8 cellular contexts compared by ENCODE assay signal in the genomic region with DNA sequence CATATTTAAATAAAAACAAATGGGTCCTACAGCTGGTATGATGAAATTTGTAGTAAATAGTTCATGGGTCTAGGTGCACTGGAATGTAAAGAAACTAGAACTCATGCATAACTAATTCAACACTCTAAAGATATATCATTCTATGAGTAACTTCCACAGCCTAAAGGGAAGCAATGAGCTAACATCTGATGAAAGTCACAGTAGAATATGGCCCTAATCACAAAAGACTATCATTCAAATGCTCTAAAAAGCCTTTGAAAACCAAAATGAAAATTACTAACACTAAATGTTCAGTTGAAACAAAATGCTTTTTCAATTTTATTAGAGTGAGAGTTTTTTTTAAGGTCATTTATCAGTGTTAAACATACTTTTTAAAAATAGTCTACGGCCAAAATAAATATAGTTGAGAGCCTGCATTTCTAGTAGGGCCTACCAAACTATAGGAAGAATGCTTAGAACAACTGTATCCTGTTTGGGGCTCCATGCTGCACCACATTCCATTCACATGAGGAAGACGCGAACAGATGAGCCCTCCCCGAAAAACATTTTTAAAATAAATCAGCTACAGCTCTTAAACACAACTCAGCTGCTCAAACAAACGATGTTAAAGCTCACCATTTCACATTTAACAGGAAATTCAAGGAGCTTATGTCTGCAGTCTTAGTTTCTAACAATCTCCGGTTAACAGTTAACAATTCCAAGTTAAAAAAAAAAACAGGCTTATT.
DNase-seq lines count a peak whose midpoint lies in the region; ATAC-seq and TF ChIP-seq lines count a peak whose summit lies in the region.

No MANE protein-coding gene starts in this region.

- intact Hi-C loops in Panc1 (cut with micrococcal nuclease; ENCODE audit: unreplicated experiment) = loop anchor here (2.0 to 10.0 kb wide), 3 partner anchors 50 to 361 kb away; a partner anchor contains a TSS

- TF ChIP-seq CTCF in Panc1 (IDR thresholded peaks at IDR 0.05) = no peak
- TF ChIP-seq CTCF in choroid plexus epithelial cell (conservative IDR thresholded peaks at IDR 0.05; ENCODE audit: low read depth, low read length) = no peak

- ATAC-seq in Panc1 (peak; percentile 64), left lobe of liver (peak; percentile 49), HG02798 (IDR thresholded peaks at IDR 0.05; ENCODE audit: poor library complexity, unreplicated experiment) (no peak)

- H3K36me3 ChIP-seq in CD8-positive, alpha-beta memory T cell (ENCODE audit: insufficient read depth, low read length) = no peaks in the 10 kb centered on the region
- H3K36me3 ChIP-seq in Panc1 (ENCODE audit: control insufficient read depth, insufficient read depth, low read length) = no peaks in the 10 kb centered on the region

- H3K36me3 Mint-ChIP-seq in CD8-positive, alpha-beta memory T cell = peaks cover 0 to 32% (median 8%) of the 10 kb centered on the region in 3 donors

- in situ Hi-C loops in Panc1 (cut with HindIII; ENCODE audit: low pct_unique_long_range_greater_than_20kb, low sequenced_read_pairs) = no loop called here

- peak overlapping the region; percentile 93 to 99 (median 98) for H3K4me3 Mint-ChIP-seq in CD8-positive, alpha-beta memory T cell

- H3K4me3 ChIP-seq in CD8-positive, alpha-beta memory T cell (ENCODE audit: low read length) = peak overlapping the region; percentile 83
- peak overlapping the region; percentile 77 to 91 for H3K4me3 ChIP-seq in Panc1 (ENCODE audit: low read depth in 2 of 2, low read length in 2 of 2)
- H3K4me3 ChIP-seq in choroid plexus epithelial cell (ENCODE audit: low read depth, low read length) = peak overlapping the region; percentile 80

- no peaks in the 10 kb centered on the region for H3K27me3 Mint-ChIP-seq in CD8-positive, alpha-beta memory T cell

- CTCF ChIA-PET in CD8-positive, alpha-beta memory T cell (lab: Charles Lee) = interaction anchor here (0.7 to 4.9 kb wide), 5 partner anchors 9 to 883 kb away, joined by 3 to 22 read pairs (median 3); no protein-coding TSS in a partner anchor
- CTCF ChIA-PET in Panc1 (lab: Charles Lee) = no interaction called here

- peak in 1 of 5 donors; percentile 32 for DNase-seq in CD8-positive, alpha-beta memory T cell
- DNase-seq in H4 (ENCODE audit: low spot score) = peak; percentile 44
- peak; percentile 61 for DNase-seq in Panc1 (ENCODE audit: low read depth, low spot score)
- DNase-seq in choroid plexus epithelial cell (ENCODE audit: low read depth) = peak; percentile 92
- no peak for DNase-seq in left lobe of liver (ENCODE audit: low spot score)
- DNase-seq in stromal cell of bone marrow (ENCODE audit: low read depth) = peak; percentile 56
- DNase-seq in effector CD4-positive, alpha-beta T cell = no peak

- no peaks in the 10 kb centered on the region for H3K9me3 ChIP-seq in CD8-positive, alpha-beta memory T cell (ENCODE audit: low read length)
- H3K9me3 ChIP-seq in Panc1 (ENCODE audit: control insufficient read depth, insufficient read depth, low read depth, low read length) = no peaks in the 10 kb centered on the region

- H3K27me3 ChIP-seq in CD8-positive, alpha-beta memory T cell (ENCODE audit: insufficient read depth, low read length, poor library complexity, severe bottlenecking) = no peaks in the 10 kb centered on the region
- H3K27me3 ChIP-seq in Panc1 (ENCODE audit: control insufficient read depth, insufficient read depth, low read length) = no peaks in the 10 kb centered on the region

- no peaks in the 10 kb centered on the region for H3K9me3 Mint-ChIP-seq in CD8-positive, alpha-beta memory T cell

- H3K4me1 Mint-ChIP-seq in CD8-positive, alpha-beta memory T cell = peaks cover 14 to 34% (median 27%) of the 10 kb centered on the region in 3 donors

- POLR2A ChIA-PET in CD8-positive, alpha-beta memory T cell (lab: Charles Lee) = interaction anchor here (0.6 to 1.6 kb wide), 6 partner anchors 8 to 1217 kb away, joined by 3 to 5 read pairs (median 4); no protein-coding TSS in a partner anchor
- POLR2A ChIA-PET in Panc1 (lab: Charles Lee) = interaction anchor here (0.5 to 0.7 kb wide), 5 partner anchors 9 to 372 kb away, joined by 5 to 12 read pairs (median 8); no protein-coding TSS in a partner anchor

- peaks cover 26% of the 10 kb centered on the region for H3K4me1 ChIP-seq in CD8-positive, alpha-beta memory T cell (ENCODE audit: insufficient read depth, low read length)
- peaks cover 23% of the 10 kb centered on the region for H3K4me1 ChIP-seq in Panc1 (ENCODE audit: control insufficient read depth, insufficient read depth, low read length)

- BruUV-seq in Panc1 (replicated peaks; lab: Mats Ljungman, UMichigan) = no TSS peak

- peak overlapping the region; percentile 97 for H3K27ac ChIP-seq in CD8-positive, alpha-beta memory T cell (ENCODE audit: low read depth, low read length)
- H3K27ac ChIP-seq in Panc1 (ENCODE audit: low read length) = peak overlapping the region; percentile 95

- H3K27ac Mint-ChIP-seq in CD8-positive, alpha-beta memory T cell = peak overlapping the region; percentile 97 to 100 (median 99)

Comparison
In these comparisons a context has a peak if more than half of its experiments do, and no peak if none do; other contexts are left out.
1. DNase-seq: peak in H4 (single experiment), Panc1 (single experiment), choroid plexus epithelial cell (single experiment) and stromal cell of bone marrow (single experiment); none in left lobe of liver (single experiment) and effector CD4-positive, alpha-beta T cell (single experiment).
2. Peak in every context shown above with its lines, with median percentiles within 50 percentile points of each other: H3K4me3 ChIP-seq.